In the genomic region with DNA sequence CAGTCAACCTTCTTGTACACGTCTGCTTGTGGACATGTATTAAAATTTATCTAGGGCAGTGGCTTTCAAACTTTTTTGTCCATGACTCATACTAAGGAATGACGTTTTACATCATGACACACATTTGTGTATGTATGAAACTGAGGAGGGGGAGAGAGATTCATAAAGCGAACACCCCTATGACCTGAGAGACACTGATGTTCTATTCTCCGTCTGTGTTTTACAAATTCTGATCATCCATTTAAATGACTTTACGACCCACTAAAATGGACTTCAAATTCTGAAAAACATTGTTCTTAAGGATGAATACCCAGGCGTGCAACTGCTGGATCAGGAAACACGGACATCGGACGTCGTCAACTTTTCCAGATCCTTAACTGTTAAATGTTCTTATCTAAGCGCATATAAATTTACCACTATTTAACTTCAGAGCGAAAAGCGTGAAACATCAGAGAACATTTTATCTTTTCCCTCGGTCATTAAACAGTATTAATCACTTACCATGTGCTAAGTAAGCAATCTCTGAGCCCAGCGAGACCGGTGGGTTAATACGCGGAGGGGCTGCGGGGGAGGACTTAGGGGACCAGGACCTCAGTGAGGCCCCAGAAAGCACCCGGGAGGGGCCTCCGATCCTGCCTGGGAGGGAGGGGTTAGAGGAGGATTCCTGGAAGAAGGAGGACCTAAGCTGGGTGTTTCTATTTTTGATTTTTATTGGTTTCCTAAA, we compare ENCODE assay signal across 8 cellular contexts. TPM values are rescaled to one million over a fixed set of nuclear protein-coding genes. Genes with fewer than 3 reads are reported as not detected.
DNase-seq lines count a peak whose midpoint lies in the region; ATAC-seq and TF ChIP-seq lines count a peak whose summit lies in the region.

No MANE protein-coding gene starts in this region.

- H3K27me3 ChIP-seq in WERI-Rb-1 (ENCODE audit: insufficient read depth, low read depth, severe bottlenecking): no peaks in the 10 kb centered on the region

- no peaks in the 10 kb centered on the region for H3K36me3 ChIP-seq in WERI-Rb-1

- no peak overlapping the region for H3K27ac ChIP-seq in WERI-Rb-1

- peaks cover 18% of the 10 kb centered on the region for H3K27me3 Mint-ChIP-seq in activated CD4-positive, alpha-beta T cell treated with anti-CD3 and anti-CD28 coated beads for 36 hours

- H3K27ac Mint-ChIP-seq in activated CD4-positive, alpha-beta T cell treated with anti-CD3 and anti-CD28 coated beads for 36 hours: peak overlapping the region; percentile 52

- no peak for TF ChIP-seq CTCF in WERI-Rb-1 (IDR thresholded peaks at IDR 0.05; ENCODE audit: low read depth, low read length)

- peak; percentile 45 for ATAC-seq in activated CD4-positive, alpha-beta T cell treated with anti-CD3 and anti-CD28 coated beads for 36 hours
- ATAC-seq in HG02884 (IDR thresholded peaks at IDR 0.05; ENCODE audit: unreplicated experiment): no peak

- peak overlapping the region; percentile 65 for H3K4me3 ChIP-seq in WERI-Rb-1 (ENCODE audit: low read depth, low read length)

- H3K9me3 Mint-ChIP-seq in activated CD4-positive, alpha-beta T cell treated with anti-CD3 and anti-CD28 coated beads for 36 hours (ENCODE audit: low read depth): no peaks in the 10 kb centered on the region

- peak overlapping the region; percentile 65 for H3K4me3 Mint-ChIP-seq in activated CD4-positive, alpha-beta T cell treated with anti-CD3 and anti-CD28 coated beads for 36 hours

- peaks cover 9% of the 10 kb centered on the region for H3K4me1 Mint-ChIP-seq in activated CD4-positive, alpha-beta T cell treated with anti-CD3 and anti-CD28 coated beads for 36 hours

- POLR2A ChIA-PET in activated CD4-positive, alpha-beta T cell treated with anti-CD3 and anti-CD28 coated beads for 36 hours (lab: Charles Lee): no interaction called here

- CTCF ChIA-PET in activated CD4-positive, alpha-beta T cell treated with anti-CD3 and anti-CD28 coated beads for 36 hours (lab: Charles Lee): no interaction called here

- DNase-seq in activated CD4-positive, alpha-beta T cell treated with anti-CD3 and anti-CD28 coated beads for 36 hours: peak; percentile 18
- no peak for DNase-seq in activated CD4-positive, alpha-beta T cell treated with anti-CD3 and anti-CD28 coated beads for 4 hours
- DNase-seq in WERI-Rb-1 (peak; percentile 26), glomerular visceral epithelial cell (ENCODE audit: extremely low spot score) (peak; percentile 50), retina (peak; percentile 20), NCI-H510A (lab: John Stamatoyannopoulos, UW) (no peak), NK-92 (lab: John Stamatoyannopoulos, UW; ENCODE audit: unreplicated experiment) (no peak)

- no peaks in the 10 kb centered on the region for H3K36me3 Mint-ChIP-seq in activated CD4-positive, alpha-beta T cell treated with anti-CD3 and anti-CD28 coated beads for 36 hours (ENCODE audit: low read depth)

- no peaks in the 10 kb centered on the region for H3K9me3 ChIP-seq in WERI-Rb-1 (ENCODE audit: severe bottlenecking)

- intact Hi-C loops in activated CD4-positive, alpha-beta T cell treated with anti-CD3 and anti-CD28 coated beads for 36 hours (cut with DNase I, micrococcal nuclease): loop anchor here in 1 of 2 experiments (5.0 kb wide), 1 partner anchor 165 kb away; the partner anchor contains the start of gene LTV1

RNA-seq across cellular contexts. Expression of gene PLAGL1, which starts 1.2 kb away (rescaled TPM):
- total RNA-seq in activated CD4-positive, alpha-beta T cell treated with anti-CD3 and anti-CD28 coated beads for 36 hours: 10 to 100 TPM; 15.9 to 16.3 TPM

Comparison
In these comparisons a context has a peak if more than half of its experiments do, and no peak if none do; other contexts are left out.
1. DNase-seq: peak in activated CD4-positive, alpha-beta T cell treated with anti-CD3 and anti-CD28 coated beads for 36 hours (single experiment), WERI-Rb-1 (single experiment), glomerular visceral epithelial cell (single experiment) and retina (single experiment); none in activated CD4-positive, alpha-beta T cell treated with anti-CD3 and anti-CD28 coated beads for 4 hours (0 of 2), NCI-H510A (single experiment) and NK-92 (single experiment).